8 cellular contexts compared by ENCODE assay signal in the genomic region with DNA sequence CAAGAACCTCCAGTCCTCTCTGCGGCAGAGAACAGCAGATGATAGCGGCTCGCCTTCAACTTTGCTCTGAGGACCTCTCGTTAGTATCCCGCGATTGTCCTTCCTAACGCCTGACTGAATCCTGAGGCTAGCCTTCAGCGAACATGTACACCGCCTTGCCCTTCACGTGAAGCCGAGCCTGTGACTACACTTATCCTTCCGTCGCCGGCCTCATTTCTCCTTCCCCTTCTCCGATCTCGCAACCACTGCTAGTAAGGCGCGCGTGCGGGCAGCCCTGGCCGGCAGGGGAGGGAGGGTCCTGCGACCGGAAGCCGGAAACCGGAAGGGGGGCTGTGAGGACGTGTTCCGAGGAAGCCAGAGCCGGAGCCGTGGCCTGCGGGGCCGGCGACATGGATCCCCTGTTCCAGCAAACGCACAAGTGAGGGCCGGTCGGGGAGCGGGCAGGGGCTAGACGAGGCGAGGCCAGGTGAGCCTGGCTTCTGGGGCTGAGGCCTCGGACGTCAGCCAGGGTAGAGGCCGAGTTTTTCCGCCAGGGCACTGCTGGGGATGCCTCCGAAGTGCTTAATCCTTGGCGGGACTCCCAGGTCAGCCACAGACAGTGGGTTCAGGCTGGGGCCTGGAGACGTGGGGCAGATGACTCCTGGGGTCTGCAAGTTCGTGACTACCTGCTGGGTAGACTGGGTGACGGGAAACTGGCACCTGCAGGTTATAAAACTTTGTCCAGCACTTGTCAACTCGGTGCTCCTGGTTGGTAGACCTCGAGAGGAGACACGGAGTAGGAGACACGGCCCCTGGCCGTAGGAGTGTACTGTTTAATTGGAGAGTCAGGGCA. TPM values are rescaled to one million over a fixed set of nuclear protein-coding genes. Genes with fewer than 3 reads are reported as not detected.
DNase-seq lines count a peak whose midpoint lies in the region; ATAC-seq and TF ChIP-seq lines count a peak whose summit lies in the region.

A gene (plus strand): TSS at position 357 of the 832 bp plus-strand sequence. CDS start 33 bp downstream, at position 390.

- POLR2A ChIA-PET in naive thymus-derived CD8-positive, alpha-beta T cell (lab: Charles Lee), result no interaction called here

- H3K27me3 ChIP-seq in DND-41 (ENCODE audit: insufficient read depth, low read length, poor library complexity) (no peaks in the 10 kb centered on the region), Karpas-422 (ENCODE audit: low read length) (no peaks in the 10 kb centered on the region)

- H3K9me3 ChIP-seq in DND-41 (ENCODE audit: insufficient read depth, low read length, severe bottlenecking), result no peaks in the 10 kb centered on the region
- H3K9me3 ChIP-seq in Karpas-422 (ENCODE audit: low read length), result no peaks in the 10 kb centered on the region

- peak within 1 kb of the TSS; percentile 100 for H3K27ac Mint-ChIP-seq in activated T-helper 1 cell treated with anti-CD3 and anti-CD28 coated beads, Interleukin-12 subunit alpha, Interleukin-12 subunit beta, Interleukin-2, Interleukin-4 antibody, amounts not matched to agents 30 ng/mL and 10 ng/mL and 1 ng/mL, durations not matched to agents 14 hours and 24 hours and 36 hours
- H3K27ac Mint-ChIP-seq in naive thymus-derived CD8-positive, alpha-beta T cell, result peak within 1 kb of the TSS; percentile 97 to 100 (median 100)
- peak within 1 kb of the TSS; percentile 100 for H3K27ac Mint-ChIP-seq in stimulated activated naive B cell treated with anti-CD40 and anti-IgM and Interleukin-4, amounts not matched to agents 10 μg/mL and 1 μg/mL and 100 μg/mL, for 72 hours

- ATAC-seq in DND-41 (ENCODE audit: insufficient read depth, low read depth) (peak; percentile 94), GM21825 (IDR thresholded peaks at IDR 0.05; ENCODE audit: unreplicated experiment) (peak; percentile 87)
- ATAC-seq in naive thymus-derived CD8-positive, alpha-beta T cell, result peak; percentile 91 to 95
- peak; percentile 96 to 98 for ATAC-seq in stimulated activated naive B cell treated with anti-CD40 and anti-IgM and Interleukin-4, amounts not matched to agents 10 μg/mL and 1 μg/mL and 100 μg/mL, for 72 hours (replicated peaks)

- no peaks in the 10 kb centered on the region; the same call in none of the 2 replicates for H3K36me3 ChIP-seq in DND-41 (ENCODE audit: insufficient read depth, low read length)
- H3K36me3 ChIP-seq in Karpas-422 (ENCODE audit: insufficient read depth, low read length), result no peaks in the 10 kb centered on the region

- H4K20me1 ChIP-seq in DND-41 (ENCODE audit: insufficient read depth, low read length) (peaks cover 24% of the 10 kb centered on the region), Karpas-422 (ENCODE audit: insufficient read depth, low read depth, low read length) (peaks cover 15% of the 10 kb centered on the region; the same call in 1 of the 2 replicates)

- H3K9me2 ChIP-seq in Karpas-422 (replicated peaks; ENCODE audit: insufficient read depth, low read length), result no peaks in the 10 kb centered on the region

- DNase-seq in DND-41 (peak; percentile 91), Karpas-422 (peak; percentile 96), RPMI7951 (ENCODE audit: low read depth) (peak; percentile 83), fibroblast of gingiva (ENCODE audit: low read depth) (peak; percentile 87)
- peak; percentile 86 for DNase-seq in activated T-helper 1 cell treated with anti-CD3 and anti-CD28 coated beads, Interleukin-12 subunit alpha, Interleukin-12 subunit beta, Interleukin-2, Interleukin-4 antibody, amounts not matched to agents 30 ng/mL and 10 ng/mL and 1 ng/mL, durations not matched to agents 14 hours and 24 hours and 36 hours (ENCODE audit: low spot score)
- peak; percentile 70 to 97 (median 90) for DNase-seq in naive thymus-derived CD8-positive, alpha-beta T cell
- peak; percentile 91 for DNase-seq in stimulated activated naive B cell treated with anti-CD40 and anti-IgM and Interleukin-4, amounts not matched to agents 10 μg/mL and 1 μg/mL and 100 μg/mL, for 72 hours

- H3K4me1 ChIP-seq in DND-41 (ENCODE audit: insufficient read depth, low read length) (peaks cover 45% of the 10 kb centered on the region), Karpas-422 (ENCODE audit: low read length) (peaks cover 14% of the 10 kb centered on the region)

- peaks cover 3% of the 10 kb centered on the region for H3K36me3 Mint-ChIP-seq in activated T-helper 1 cell treated with anti-CD3 and anti-CD28 coated beads, Interleukin-12 subunit alpha, Interleukin-12 subunit beta, Interleukin-2, Interleukin-4 antibody, amounts not matched to agents 30 ng/mL and 10 ng/mL and 1 ng/mL, durations not matched to agents 14 hours and 24 hours and 36 hours (ENCODE audit: low read depth)
- peaks cover 0 to 7% (median 0%) of the 10 kb centered on the region in 3 donors for H3K36me3 Mint-ChIP-seq in naive thymus-derived CD8-positive, alpha-beta T cell
- H3K36me3 Mint-ChIP-seq in stimulated activated naive B cell treated with anti-CD40 and anti-IgM and Interleukin-4, amounts not matched to agents 10 μg/mL and 1 μg/mL and 100 μg/mL, for 72 hours, result peaks cover 10 to 13% of the 10 kb centered on the region in 2 donors

- H3K27ac ChIP-seq in DND-41 (ENCODE audit: low read length), result peak within 1 kb of the TSS; percentile 94
- peak within 1 kb of the TSS; percentile 78 for H3K27ac ChIP-seq in Karpas-422 (ENCODE audit: low read length)

- H3K27me3 Mint-ChIP-seq in activated T-helper 1 cell treated with anti-CD3 and anti-CD28 coated beads, Interleukin-12 subunit alpha, Interleukin-12 subunit beta, Interleukin-2, Interleukin-4 antibody, amounts not matched to agents 30 ng/mL and 10 ng/mL and 1 ng/mL, durations not matched to agents 14 hours and 24 hours and 36 hours (ENCODE audit: insufficient read depth), result peaks cover 4% of the 10 kb centered on the region
- H3K27me3 Mint-ChIP-seq in naive thymus-derived CD8-positive, alpha-beta T cell, result no peaks in the 10 kb centered on the region
- no peaks in the 10 kb centered on the region for H3K27me3 Mint-ChIP-seq in stimulated activated naive B cell treated with anti-CD40 and anti-IgM and Interleukin-4, amounts not matched to agents 10 μg/mL and 1 μg/mL and 100 μg/mL, for 72 hours

- H3K4me3 Mint-ChIP-seq in activated T-helper 1 cell treated with anti-CD3 and anti-CD28 coated beads, Interleukin-12 subunit alpha, Interleukin-12 subunit beta, Interleukin-2, Interleukin-4 antibody, amounts not matched to agents 30 ng/mL and 10 ng/mL and 1 ng/mL, durations not matched to agents 14 hours and 24 hours and 36 hours, result peak within 1 kb of the TSS; percentile 87
- H3K4me3 Mint-ChIP-seq in naive thymus-derived CD8-positive, alpha-beta T cell, result peak within 1 kb of the TSS; percentile 89 to 98 (median 95)
- H3K4me3 Mint-ChIP-seq in stimulated activated naive B cell treated with anti-CD40 and anti-IgM and Interleukin-4, amounts not matched to agents 10 μg/mL and 1 μg/mL and 100 μg/mL, for 72 hours, result peak within 1 kb of the TSS; percentile 93 to 98

- no peaks in the 10 kb centered on the region for H3K9me3 Mint-ChIP-seq in activated T-helper 1 cell treated with anti-CD3 and anti-CD28 coated beads, Interleukin-12 subunit alpha, Interleukin-12 subunit beta, Interleukin-2, Interleukin-4 antibody, amounts not matched to agents 30 ng/mL and 10 ng/mL and 1 ng/mL, durations not matched to agents 14 hours and 24 hours and 36 hours
- H3K9me3 Mint-ChIP-seq in naive thymus-derived CD8-positive, alpha-beta T cell, result no peaks in the 10 kb centered on the region
- no peaks in the 10 kb centered on the region for H3K9me3 Mint-ChIP-seq in stimulated activated naive B cell treated with anti-CD40 and anti-IgM and Interleukin-4, amounts not matched to agents 10 μg/mL and 1 μg/mL and 100 μg/mL, for 72 hours

- H2AFZ ChIP-seq in DND-41 (ENCODE audit: low read depth, low read length) (peak within 1 kb of the TSS; percentile 85), Karpas-422 (ENCODE audit: low read length) (peak within 1 kb of the TSS; percentile 95)

- peak within 1 kb of the TSS; percentile 78 to 92 for H3K4me3 ChIP-seq in DND-41 (ENCODE audit: low read depth in 1 of 2, low read length in 2 of 2)
- H3K4me3 ChIP-seq in Karpas-422 (ENCODE audit: low read length), result peak within 1 kb of the TSS; percentile 88

- H3K4me1 Mint-ChIP-seq in activated T-helper 1 cell treated with anti-CD3 and anti-CD28 coated beads, Interleukin-12 subunit alpha, Interleukin-12 subunit beta, Interleukin-2, Interleukin-4 antibody, amounts not matched to agents 30 ng/mL and 10 ng/mL and 1 ng/mL, durations not matched to agents 14 hours and 24 hours and 36 hours (ENCODE audit: low read depth), result peaks cover 43% of the 10 kb centered on the region
- peaks cover 27 to 59% (median 57%) of the 10 kb centered on the region in 4 donors for H3K4me1 Mint-ChIP-seq in naive thymus-derived CD8-positive, alpha-beta T cell
- H3K4me1 Mint-ChIP-seq in stimulated activated naive B cell treated with anti-CD40 and anti-IgM and Interleukin-4, amounts not matched to agents 10 μg/mL and 1 μg/mL and 100 μg/mL, for 72 hours, result peaks cover 22 to 34% of the 10 kb centered on the region in 2 donors

- H3K4me2 ChIP-seq in DND-41 (ENCODE audit: insufficient read depth, low read length) (peak within 1 kb of the TSS; percentile 74), Karpas-422 (ENCODE audit: low read depth, low read length, poor library complexity, severe bottlenecking) (peak within 1 kb of the TSS; percentile 91)

- no peak for TF ChIP-seq CTCF in DND-41 (IDR thresholded peaks at IDR 0.05; ENCODE audit: borderline replicate concordance, extremely low read depth, low read length, poor library complexity, severe bottlenecking)

- H3K79me2 ChIP-seq in DND-41 (ENCODE audit: insufficient read depth, low read length) (peaks cover 51% of the 10 kb centered on the region), Karpas-422 (ENCODE audit: low read length) (peaks cover 50% of the 10 kb centered on the region)

- H3K9ac ChIP-seq in DND-41 (ENCODE audit: low read depth, low read length) (peak within 1 kb of the TSS; percentile 82), Karpas-422 (ENCODE audit: low read length) (peak within 1 kb of the TSS; percentile 83)

- intact Hi-C loops in activated T-helper 1 cell treated with anti-CD3 and anti-CD28 coated beads, Interleukin-12 subunit alpha, Interleukin-12 subunit beta, Interleukin-2, Interleukin-4 antibody, amounts not matched to agents 30 ng/mL and 10 ng/mL and 1 ng/mL, durations not matched to agents 14 hours and 24 hours and 36 hours (cut with micrococcal nuclease), result loop anchor here (2.0 to 10.0 kb wide), 6 partner anchors 18 to 1338 kb away; a partner anchor contains a TSS

RNA-seq across cellular contexts. Expression of the gene that starts here (rescaled TPM):
- 36.8 and 59.1 TPM in 2 replicates for total RNA-seq in Karpas-422 (2014; rRNA removed; shearing (Covaris generic); ENCODE audit: low replicate concordance)
- 27.0 and 29.3 TPM in 2 replicates for total RNA-seq in RPMI7951 (2014; rRNA removed; shearing (Covaris generic))
- total RNA-seq in activated T-helper 1 cell treated with anti-CD3 and anti-CD28 coated beads, Interleukin-12 subunit alpha, Interleukin-12 subunit beta, Interleukin-2, Interleukin-4 antibody, amounts not matched to agents 30 ng/mL and 10 ng/mL and 1 ng/mL, durations not matched to agents 14 hours and 24 hours and 36 hours, result 59.4 and 62.7 TPM in 2 replicates
- 10 to 100 TPM; 87.9 to 89.0 TPM for total RNA-seq in naive thymus-derived CD8-positive, alpha-beta T cell
- 10 to 100 TPM; 36.4 to 52.0 (median 48.6) TPM for polyA plus RNA-seq in naive thymus-derived CD8-positive, alpha-beta T cell

Comparison
In these comparisons a context has a peak if more than half of its experiments do, and no peak if none do; other contexts are left out.
1. Peak in every context shown above with its lines: DNase-seq, ATAC-seq, H3K4me3 ChIP-seq and H3K27ac ChIP-seq.